ENCODE assay signal across 9 cellular contexts in the genomic region with DNA sequence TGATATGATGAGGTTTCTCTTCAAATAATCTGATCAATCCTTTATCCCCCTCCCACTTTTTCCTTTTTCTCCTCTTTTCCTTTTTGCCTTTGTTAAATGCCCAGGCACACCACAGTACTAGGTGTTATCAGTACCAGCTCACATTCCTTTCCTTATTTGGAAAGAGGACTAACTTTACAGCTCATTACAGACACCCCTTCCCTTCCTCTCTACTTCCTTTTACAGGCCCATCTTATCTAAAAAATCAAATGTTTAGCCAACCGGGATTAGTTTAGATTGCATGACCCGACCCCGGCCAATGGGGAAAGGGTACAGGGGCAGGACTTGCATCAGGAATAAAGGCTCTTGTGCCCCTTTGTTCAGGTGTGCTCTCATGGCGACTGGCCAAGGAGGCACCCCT. TPM values are rescaled to one million over a fixed set of nuclear protein-coding genes. Genes with fewer than 3 reads are reported as not detected.
DNase-seq lines count a peak whose midpoint lies in the region; FAIRE-seq and TF ChIP-seq lines count a peak whose summit lies in the region.
"Not testable (repeated sequence)": the region's sequence is repeated elsewhere in the genome, so short reads cannot be mapped to it uniquely, and the experiment has no call there.
"Had no signal": no experiment of that assay in that cellular context is flagged by ENCODE, and none has a peak within 500 bp of the region (broad histone marks: within the 10 kb centered on the region; RNA-seq: fewer than 3 reads in every experiment).

No MANE protein-coding gene starts in this region.

- H2AFZ ChIP-seq in PC-9; trophoblast cell (ENCODE audit: insufficient read depth, low read length, poor library complexity): not testable (repeated sequence)
- peak overlapping the region; percentile 39 for H2AFZ ChIP-seq in astrocyte (ENCODE audit: low read depth, low read length)

- not testable (repeated sequence) for H3K27ac ChIP-seq in PC-9; astrocyte (ENCODE audit: low read depth, low read length); trophoblast cell (ENCODE audit: low read depth, low read length)

- H3K9me3 Mint-ChIP-seq in astrocyte (ENCODE audit: unreplicated experiment); endothelial cell (ENCODE audit: unreplicated experiment): not testable (repeated sequence)

- H2BK12ac ChIP-seq in trophoblast cell (ENCODE audit: low read length) = not testable (repeated sequence)

- no CpG with 5 or more reads among the region's 4 CpGs for WGBS in trophoblast cell (ENCODE audit: extremely low coverage, insufficient coverage, insufficient read length)

- CTCF ChIA-PET in PC-9 (lab: Charles Lee) = interaction anchor here (0.7 kb wide), 1 partner anchor 556 kb away, joined by 3 read pairs; no protein-coding TSS in a partner anchor

- in situ Hi-C loops in KBM-7 (cut with MboI; ENCODE audit: low pct_unique_long_range_greater_than_20kb, low sequenced_read_pairs) = not testable (repeated sequence)

- H3K4me1 Mint-ChIP-seq in astrocyte (ENCODE audit: low read depth, unreplicated experiment); endothelial cell (ENCODE audit: unreplicated experiment): not testable (repeated sequence)

- peak; percentile 33 for DNase-seq in H4 (ENCODE audit: low spot score)
- DNase-seq in KBM-7 = peak; percentile 45
- DNase-seq in PC-9 = peak; percentile 17 to 75
- DNase-seq in astrocyte (ENCODE audit: low read depth); endothelial cell (ENCODE audit: low spot score); trophoblast cell: not testable (repeated sequence)
- peak; percentile 15 for DNase-seq in kidney glomerular epithelial cell (lab: John Stamatoyannopoulos, UW)

- not testable (repeated sequence) for H3K4ac ChIP-seq in trophoblast cell (ENCODE audit: low read depth, low read length)

- not testable (repeated sequence) for H3K27me3 ChIP-seq in PC-9 (ENCODE audit: insufficient read depth, low read depth); astrocyte (ENCODE audit: insufficient read depth, low read length); trophoblast cell (ENCODE audit: insufficient read depth, low read length)

- H3K14ac ChIP-seq in trophoblast cell (ENCODE audit: low read length) = not testable (repeated sequence)

- TF ChIP-seq CTCF in PC-9 (conservative IDR thresholded peaks at IDR 0.05); astrocyte (IDR thresholded peaks at IDR 0.05; ENCODE audit: insufficient read depth, low read depth, low read length); endothelial cell (IDR thresholded peaks at IDR 0.05; ENCODE audit: unreplicated experiment): not testable (repeated sequence)

- not testable (repeated sequence) for H2AK5ac ChIP-seq in trophoblast cell (ENCODE audit: low read length)

- POLR2A ChIA-PET in PC-9 (lab: Charles Lee; ENCODE audit: unreplicated experiment) = interaction anchor here (0.5 to 0.6 kb wide), 3 partner anchors 12 to 1728 kb away, joined by 3 to 6 read pairs (median 4); no protein-coding TSS in a partner anchor

- H4K12ac ChIP-seq in trophoblast cell (ENCODE audit: low read depth, low read length) = not testable (repeated sequence)

- not testable (repeated sequence) for H3K27me3 Mint-ChIP-seq in astrocyte (ENCODE audit: low read depth, unreplicated experiment); endothelial cell (ENCODE audit: unreplicated experiment)

- not testable (repeated sequence) for H3K4me3 ChIP-seq in PC-9; astrocyte (ENCODE audit: insufficient read depth, low read depth, low read length); trophoblast cell (ENCODE audit: low read depth, low read length)

- not testable (repeated sequence) for H3K36me3 ChIP-seq in PC-9 (ENCODE audit: low read depth); astrocyte (ENCODE audit: insufficient read depth, low read length); trophoblast cell (ENCODE audit: control insufficient read depth in 1 of 2, insufficient read depth in 2 of 2, low read length in 2 of 2)

- not testable (repeated sequence) for H3K23ac ChIP-seq in trophoblast cell (ENCODE audit: low read length)

- not testable (repeated sequence) for H4K91ac ChIP-seq in trophoblast cell (ENCODE audit: low read depth, low read length)

- not testable (repeated sequence) for H3K9ac ChIP-seq in astrocyte (ENCODE audit: low read length); trophoblast cell (ENCODE audit: low read length)

- not testable (repeated sequence) for H3K79me2 ChIP-seq in PC-9 (ENCODE audit: low read depth); astrocyte (ENCODE audit: insufficient read depth, low read length); trophoblast cell (ENCODE audit: control insufficient read depth, insufficient read depth, low read length, poor library complexity)

- H3K79me1 ChIP-seq in trophoblast cell (ENCODE audit: low read length) = not testable (repeated sequence)

- H3K36me3 Mint-ChIP-seq in astrocyte (ENCODE audit: low read depth, unreplicated experiment); endothelial cell (ENCODE audit: low read depth, unreplicated experiment): not testable (repeated sequence)

- not testable (repeated sequence) for H3K18ac ChIP-seq in trophoblast cell (ENCODE audit: low read length)

- H3K4me3 Mint-ChIP-seq in astrocyte (ENCODE audit: unreplicated experiment) = not testable (repeated sequence)
- peak overlapping the region; percentile 49 for H3K4me3 Mint-ChIP-seq in endothelial cell (ENCODE audit: unreplicated experiment)

- H3K9me2 ChIP-seq in PC-9 (ENCODE audit: insufficient read depth) = not testable (repeated sequence)

- H4K8ac ChIP-seq in trophoblast cell (ENCODE audit: low read depth, low read length) = peak overlapping the region; percentile 56

- H2BK120ac ChIP-seq in trophoblast cell (ENCODE audit: insufficient read depth, low read length, poor library complexity) = not testable (repeated sequence)

- H3K27ac Mint-ChIP-seq in astrocyte (ENCODE audit: unreplicated experiment) = peak overlapping the region; percentile 16
- peak overlapping the region; percentile 68 for H3K27ac Mint-ChIP-seq in endothelial cell (ENCODE audit: unreplicated experiment)

- intact Hi-C loops in PC-9 (cut with micrococcal nuclease; ENCODE audit: unreplicated experiment) = not testable (repeated sequence)

- not testable (repeated sequence) for H3K4me2 ChIP-seq in PC-9; astrocyte (ENCODE audit: low read length); trophoblast cell (ENCODE audit: low read length)

- H3F3A ChIP-seq in PC-9 (ENCODE audit: insufficient read depth, low read depth) = not testable (repeated sequence)

- H3K4me1 ChIP-seq in PC-9 (replicated peaks; ENCODE audit: insufficient read depth); astrocyte (ENCODE audit: insufficient read depth, low read length); trophoblast cell (ENCODE audit: control insufficient read depth in 1 of 2, insufficient read depth in 2 of 2, low read length in 2 of 2): not testable (repeated sequence)

- FAIRE-seq in astrocyte (lab: Jason Lieb, UNC) = not testable (repeated sequence)

- BruUV-seq in PC-9 (replicated peaks; lab: Mats Ljungman, UMichigan) = not testable (repeated sequence)

- peak overlapping the region; percentile 31 for H2BK5ac ChIP-seq in trophoblast cell (ENCODE audit: low read depth, low read length, poor library complexity)

- not testable (repeated sequence) for H3K9me3 ChIP-seq in PC-9 (ENCODE audit: insufficient read depth, low read depth); astrocyte (ENCODE audit: insufficient read depth, low read depth, low read length); trophoblast cell (ENCODE audit: insufficient read depth, low read depth, low read length)

- not testable (repeated sequence) for H4K20me1 ChIP-seq in PC-9 (ENCODE audit: insufficient read depth); astrocyte (ENCODE audit: insufficient read depth, low read length)

RNA-seq across cellular contexts. Expression of a gene that starts 10.4 kb away (rescaled TPM):
- 5.3 and 7.6 TPM in 2 replicates for total RNA-seq in H4 (2014; rRNA removed; shearing (Covaris generic))
- total RNA-seq in PC-9 (2021) (38.0 and 48.9 TPM in 2 replicates), astrocyte (31.9 and 36.9 TPM in 2 replicates), endothelial cell (ENCODE audit: unreplicated experiment) (54.3 TPM)
- polyA plus RNA-seq in trophoblast cell (2013) = 38.3 and 40.0 TPM in 2 replicates

RNA-seq across cellular contexts. Expression of a gene that starts 20.8 kb away (rescaled TPM):
- total RNA-seq in H4 (2014; rRNA removed; shearing (Covaris generic)) = not detected in 2 replicates
- 17.9 and 21.5 TPM in 2 replicates for total RNA-seq in PC-9 (2021)
- 2.2 and 2.5 TPM in 2 replicates for total RNA-seq in astrocyte
- 10.5 TPM for total RNA-seq in endothelial cell (ENCODE audit: unreplicated experiment)
- polyA plus RNA-seq in trophoblast cell (2013) = 2.0 and 2.1 TPM in 2 replicates
- total RNA-seq: HT1080 had no signal

RNA-seq across cellular contexts. Expression of a gene that starts 31.0 kb away (rescaled TPM):
- total RNA-seq in H4 (2014; rRNA removed; shearing (Covaris generic)) = not detected in 2 replicates
- total RNA-seq in PC-9 (2021) (0.20 TPM in 1 of 2 replicates, not detected in the other), astrocyte (0.20 TPM in 1 of 2 replicates, not detected in the other), endothelial cell (ENCODE audit: unreplicated experiment) (0.15 TPM)
- polyA plus RNA-seq in trophoblast cell (2013) = 0.05 and 0.10 TPM in 2 replicates
- total RNA-seq: HT1080, Peyer's patch had no signal
